ENCODE assay signal across 1 cellular context in the genomic region with DNA sequence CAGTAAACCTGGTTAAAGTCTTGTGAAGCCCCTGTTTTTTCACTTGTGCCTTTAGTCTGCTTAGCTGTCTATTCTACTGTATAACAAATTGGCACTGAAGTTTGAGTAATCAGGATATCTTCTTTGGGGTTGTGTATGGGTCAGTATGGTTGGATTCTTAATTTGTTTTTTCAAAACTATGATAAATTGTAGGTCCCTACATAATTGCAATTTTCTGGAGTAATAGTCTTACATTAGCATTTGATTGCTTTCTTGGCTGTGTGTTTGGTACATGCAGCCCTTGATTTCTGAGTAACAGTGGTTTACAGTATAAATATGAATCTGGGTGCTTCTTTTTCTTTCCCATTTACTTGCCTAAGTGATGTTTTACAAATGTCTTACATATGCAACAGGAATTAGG.
TF ChIP-seq lines count a peak whose summit lies in the region.

No MANE protein-coding gene starts in this region.

TF ChIP-seq in SK-N-SH treated with all-trans-retinoic acid at 6 μM for 48 hours, 23 proteins besides CTCF, POLR2A, EP300 and RAD21 (continued from another document):
- TF ChIP-seq, protein P1, sequence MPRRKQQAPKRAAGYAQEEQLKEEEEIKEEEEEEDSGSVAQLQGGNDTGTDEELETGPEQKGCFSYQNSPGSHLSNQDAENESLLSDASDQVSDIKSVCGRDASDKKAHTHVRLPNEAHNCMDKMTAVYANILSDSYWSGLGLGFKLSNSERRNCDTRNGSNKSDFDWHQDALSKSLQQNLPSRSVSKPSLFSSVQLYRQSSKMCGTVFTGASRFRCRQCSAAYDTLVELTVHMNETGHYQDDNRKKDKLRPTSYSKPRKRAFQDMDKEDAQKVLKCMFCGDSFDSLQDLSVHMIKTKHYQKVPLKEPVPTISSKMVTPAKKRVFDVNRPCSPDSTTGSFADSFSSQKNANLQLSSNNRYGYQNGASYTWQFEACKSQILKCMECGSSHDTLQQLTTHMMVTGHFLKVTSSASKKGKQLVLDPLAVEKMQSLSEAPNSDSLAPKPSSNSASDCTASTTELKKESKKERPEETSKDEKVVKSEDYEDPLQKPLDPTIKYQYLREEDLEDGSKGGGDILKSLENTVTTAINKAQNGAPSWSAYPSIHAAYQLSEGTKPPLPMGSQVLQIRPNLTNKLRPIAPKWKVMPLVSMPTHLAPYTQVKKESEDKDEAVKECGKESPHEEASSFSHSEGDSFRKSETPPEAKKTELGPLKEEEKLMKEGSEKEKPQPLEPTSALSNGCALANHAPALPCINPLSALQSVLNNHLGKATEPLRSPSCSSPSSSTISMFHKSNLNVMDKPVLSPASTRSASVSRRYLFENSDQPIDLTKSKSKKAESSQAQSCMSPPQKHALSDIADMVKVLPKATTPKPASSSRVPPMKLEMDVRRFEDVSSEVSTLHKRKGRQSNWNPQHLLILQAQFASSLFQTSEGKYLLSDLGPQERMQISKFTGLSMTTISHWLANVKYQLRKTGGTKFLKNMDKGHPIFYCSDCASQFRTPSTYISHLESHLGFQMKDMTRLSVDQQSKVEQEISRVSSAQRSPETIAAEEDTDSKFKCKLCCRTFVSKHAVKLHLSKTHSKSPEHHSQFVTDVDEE (CRISPR knock-in tag; IDR thresholded peaks at IDR 0.05): peak; percentile 82; the same call in 1 of the 2 replicates
- TF ChIP-seq TCF4 (CRISPR knock-in tag; IDR thresholded peaks at IDR 0.05; ENCODE audit: borderline replicate concordance): no peak
